ENCODE assay signal across 22 cellular contexts in genomic region chr14:85576161-85576560, GRCh38. TPM values are rescaled to one million over a fixed set of nuclear protein-coding genes. Genes with fewer than 3 reads are reported as not detected.
DNase-seq lines count a peak whose midpoint lies in the region; ATAC-seq and TF ChIP-seq lines count a peak whose summit lies in the region.
"Had no signal": no experiment of that assay in that cellular context is flagged by ENCODE, and none has a peak within 500 bp of the region (broad histone marks: within the 10 kb centered on the region; RNA-seq: fewer than 3 reads in every experiment).

No MANE protein-coding gene starts in this region.

- ATAC-seq in GM18909 (IDR thresholded peaks at IDR 0.05; ENCODE audit: poor library complexity, unreplicated experiment): no peak
- ATAC-seq: left lobe of liver; natural killer cell treated with Interleukin-12 subunit alpha and Interleukin-12 subunit beta and Interleukin-15 and Interleukin-18, amount 100 ng/mL, for 72 hours had no signal

- H3K4me3 ChIP-seq in HAP-1 (no peak overlapping the region), astrocyte of the spinal cord (ENCODE audit: low read depth, low read length) (no peak overlapping the region), iPS-20b (ENCODE audit: low read length) (no peak overlapping the region)
- H3K4me3 ChIP-seq: cardiac muscle cell had no signal

- CTCF ChIA-PET in RWPE1 (lab: Yijun Ruan, JAX): interaction anchor here (0.7 to 0.8 kb wide), 2 partner anchors 34 to 66 kb away, joined by 3 to 4 read pairs; no protein-coding TSS in a partner anchor

- H3K9ac ChIP-seq in iPS-20b (ENCODE audit: low read depth, low read length): peak overlapping the region; percentile 34; the same call in 1 of the 2 replicates

- H3K36me3 ChIP-seq in HAP-1 (replicated peaks): no peaks in the 10 kb centered on the region
- no peaks in the 10 kb centered on the region for H3K36me3 ChIP-seq in iPS-20b (ENCODE audit: insufficient read depth, low read depth, low read length)
- H3K36me3 ChIP-seq: cardiac muscle cell had no signal

- TF ChIP-seq CTCF in astrocyte of the spinal cord (IDR thresholded peaks at IDR 0.05; ENCODE audit: low read depth, low read length) (no peak), RWPE1 (conservative IDR thresholded peaks at IDR 0.05; ENCODE audit: low read depth) (no peak)

- DNase-seq in HAP-1 (ENCODE audit: low spot score in 2 of 2): peak; percentile 27 to 88
- DNase-seq in astrocyte of the spinal cord (ENCODE audit: low read depth, low spot score): peak; percentile 24
- DNase-seq in occipital lobe (lab: John Stamatoyannopoulos, UW): no peak
- no peak for DNase-seq in RWPE1 (ENCODE audit: low spot score)
- DNase-seq: activated CD4-positive, alpha-beta memory T cell treated with anti-CD3 and anti-CD28 coated beads, Interleukin-2, amount 10 ng/mL, durations not matched to agents 7 days and 5 days; activated CD4-positive, CD25-positive, alpha-beta regulatory T cell; activated gamma-delta T cell; activated T-cell treated with anti-CD3 and anti-CD28 coated beads for 4 hours; EL; KG1; NCI-H1694; NCI-H226; small intestine; stimulated activated CD4-positive, alpha-beta T cell treated with anti-CD3 and anti-CD28 coated beads, Interleukin-2, amount 100 ng/mL, for 48 hours; T-helper 9 cell; trophoblast cell had no signal

- in situ Hi-C loops in HAP-1 (cut with MboI; ENCODE audit: low sequenced_read_pairs) (no loop called here), astrocyte of the spinal cord (cut with HindIII; ENCODE audit: low sequenced_read_pairs) (no loop called here)

- H3K9me3 ChIP-seq in HAP-1 (no peaks in the 10 kb centered on the region), iPS-20b (ENCODE audit: insufficient read depth, low read depth, low read length) (no peaks in the 10 kb centered on the region)

- H3K27me3 ChIP-seq in HAP-1 (ENCODE audit: low read depth) (no peaks in the 10 kb centered on the region), iPS-20b (ENCODE audit: insufficient read depth, low read length) (no peaks in the 10 kb centered on the region)
- H3K27me3 ChIP-seq: cardiac muscle cell had no signal

- H3K4me1 ChIP-seq in HAP-1: peaks cover 52% of the 10 kb centered on the region
- peaks cover 34% of the 10 kb centered on the region for H3K4me1 ChIP-seq in iPS-20b (ENCODE audit: insufficient read depth, low read length)

- POLR2A ChIA-PET in RWPE1 (lab: Yijun Ruan, JAX; ENCODE audit: low non-redundant PET): no interaction called here

- H3K27ac ChIP-seq in iPS-20b (ENCODE audit: low read length) (no peak overlapping the region), temporal lobe (ENCODE audit: low read depth, low read length) (peak overlapping the region; percentile 61), RWPE1 (no peak overlapping the region)

RNA-seq across cellular contexts. Expression of gene FLRT2, which starts 46.2 kb away (rescaled TPM):
- total RNA-seq in temporal lobe: 56.8 TPM
- 154 TPM for total RNA-seq in occipital lobe
- total RNA-seq: activated CD4-positive, alpha-beta memory T cell treated with anti-CD3 and anti-CD28 coated beads, Interleukin-2, amount 10 ng/mL, durations not matched to agents 7 days and 5 days had no signal

Comparison
In these comparisons a context has a peak if more than half of its experiments do, and no peak if none do; other contexts are left out.
1. DNase-seq: peak in HAP-1 (2 of 2) and astrocyte of the spinal cord (single experiment); none in occipital lobe (single experiment) and RWPE1 (single experiment).